12 cellular contexts compared by ENCODE assay signal in genomic region chr10:44382981-44383748, GRCh38. TPM values are rescaled to one million over a fixed set of nuclear protein-coding genes. Genes with fewer than 3 reads are reported as not detected.
DNase-seq lines count a peak whose midpoint lies in the region; ATAC-seq and TF ChIP-seq lines count a peak whose summit lies in the region.
"Had no signal": no experiment of that assay in that cellular context is flagged by ENCODE, and none has a peak within 500 bp of the region (broad histone marks: within the 10 kb centered on the region; RNA-seq: fewer than 3 reads in every experiment).

No MANE protein-coding gene starts in this region.

- ATAC-seq in GM23338 (no peak), right lobe of liver (no peak)
- ATAC-seq: CD8-positive, alpha-beta T cell; GM12878 had no signal

- H3K4me3 ChIP-seq in GM23338 (peak overlapping the region; percentile 85), choroid plexus epithelial cell (ENCODE audit: low read depth, low read length) (peak overlapping the region; percentile 58), right lobe of liver (peak overlapping the region; percentile 35 to 56 (median 47)), skeletal muscle tissue (ENCODE audit: low read length in 3 of 3) (peak overlapping the region; percentile 74 to 89 (median 86))
- H3K4me3 ChIP-seq: GM12878 had no signal

- H3K4me1 ChIP-seq in GM23338 (ENCODE audit: insufficient read depth) (peaks cover 36% of the 10 kb centered on the region), right lobe of liver (peaks cover 0 to 2% (median 0%) of the 10 kb centered on the region in 4 donors), skeletal muscle tissue (ENCODE audit: control insufficient read depth in 3 of 3, insufficient read depth in 3 of 3, low read length in 3 of 3) (peaks cover 54 to 64% (median 61%) of the 10 kb centered on the region in 3 donors)

- peak overlapping the region; percentile 95 for H3K27ac ChIP-seq in GM23338 (ENCODE audit: low read depth)
- H3K27ac ChIP-seq in right lobe of liver: peak overlapping the region in 1 of 3 donors; percentile 53
- H3K27ac ChIP-seq in skeletal muscle tissue (ENCODE audit: low read depth, low read length): peak overlapping the region; percentile 81
- H3K27ac ChIP-seq: epithelial cell of prostate, VCaP had no signal

- DNase-seq in GM23338 (ENCODE audit: low spot score) (peak; percentile 31), choroid plexus epithelial cell (ENCODE audit: low read depth) (no peak), right lobe of liver (no peak), NCI-H510A (lab: John Stamatoyannopoulos, UW) (no peak), cerebellar cortex (ENCODE audit: low spot score) (no peak)
- DNase-seq in T-helper 2 cell treated with Interferon-gamma antibody and Interleukin-4, amounts not matched to agents 5 μg/mL and 100 μg/mL, for 36 hours (ENCODE audit: low spot score): no peak
- no peak for DNase-seq in activated naive CD4-positive, alpha-beta T cell (lab: John Stamatoyannopoulos, UW)

- H3K9ac ChIP-seq in skeletal muscle tissue (ENCODE audit: low read depth in 1 of 3, low read length in 3 of 3): peak overlapping the region; percentile 81 to 93 (median 89)

- no peaks in the 10 kb centered on the region for H4K20me1 ChIP-seq in GM23338 (replicated peaks; ENCODE audit: insufficient read depth)

- peak overlapping the region; percentile 84 for H3K4me3 Mint-ChIP-seq in GM23338
- no peak overlapping the region for H3K4me3 Mint-ChIP-seq in T-helper 2 cell treated with Interferon-gamma antibody and Interleukin-4, amounts not matched to agents 5 μg/mL and 100 μg/mL, for 36 hours
- H3K4me3 Mint-ChIP-seq: CD8-positive, alpha-beta T cell had no signal

- H3K36me3 ChIP-seq in GM23338 (ENCODE audit: insufficient read depth) (peaks cover 15% of the 10 kb centered on the region; the same call in 1 of the 2 replicates), right lobe of liver (no peaks in the 10 kb centered on the region), skeletal muscle tissue (ENCODE audit: control insufficient read depth in 3 of 3, insufficient read depth in 3 of 3, low read length in 3 of 3) (peaks cover 12 to 19% (median 14%) of the 10 kb centered on the region in 3 donors)

- WGBS in right lobe of liver (ENCODE audit: insufficient coverage, low coverage, low lambda C conversion rate, missing lambda C conversion rate): 41% methylated on average over 6 of the region's 15 CpGs

- no peaks in the 10 kb centered on the region for H3K9me2 ChIP-seq in GM23338 (ENCODE audit: insufficient read depth)

- H3F3A ChIP-seq in GM23338 (replicated peaks; ENCODE audit: low read depth): peaks cover 6% of the 10 kb centered on the region; the same call in 1 of the 2 replicates

- H3K27me3 ChIP-seq in GM23338 (ENCODE audit: insufficient read depth): peaks cover 35% of the 10 kb centered on the region
- H3K27me3 ChIP-seq in right lobe of liver: no peaks in the 10 kb centered on the region
- H3K27me3 ChIP-seq in skeletal muscle tissue (ENCODE audit: control insufficient read depth in 3 of 3, insufficient read depth in 3 of 3, low read length in 3 of 3): no peaks in the 10 kb centered on the region

- H3K27me3 Mint-ChIP-seq in GM23338 (ENCODE audit: insufficient read depth, low read depth, poor library complexity): peaks cover 19% of the 10 kb centered on the region
- peaks cover 41% of the 10 kb centered on the region for H3K27me3 Mint-ChIP-seq in T-helper 2 cell treated with Interferon-gamma antibody and Interleukin-4, amounts not matched to agents 5 μg/mL and 100 μg/mL, for 36 hours (ENCODE audit: low read depth)

- TF ChIP-seq CTCF in GM23338 (conservative IDR thresholded peaks at IDR 0.05; ENCODE audit: low read depth in 2 of 2) (no peak), choroid plexus epithelial cell (conservative IDR thresholded peaks at IDR 0.05; ENCODE audit: low read depth, low read length) (no peak), right lobe of liver (IDR thresholded peaks at IDR 0.05) (no peak)

- H2AFZ ChIP-seq in GM23338: no peak overlapping the region

- no peak for TF ChIP-seq POLR2A in right lobe of liver (IDR thresholded peaks at IDR 0.05)

- H3K9me3 Mint-ChIP-seq in GM23338: peaks cover 3% of the 10 kb centered on the region; the same call in 2 of the 3 replicates
- H3K9me3 Mint-ChIP-seq in T-helper 2 cell treated with Interferon-gamma antibody and Interleukin-4, amounts not matched to agents 5 μg/mL and 100 μg/mL, for 36 hours: no peaks in the 10 kb centered on the region
- H3K9me3 Mint-ChIP-seq: CD8-positive, alpha-beta T cell had no signal

- H3K9me3 ChIP-seq in right lobe of liver (no peaks in the 10 kb centered on the region), skeletal muscle tissue (ENCODE audit: control insufficient read depth in 3 of 3, low read length in 3 of 3) (no peaks in the 10 kb centered on the region)

- H3K79me2 ChIP-seq in GM23338 (replicated peaks; ENCODE audit: insufficient read depth): peaks cover 62% of the 10 kb centered on the region

- peaks cover 58% of the 10 kb centered on the region for H3K4me1 Mint-ChIP-seq in GM23338
- no peaks in the 10 kb centered on the region for H3K4me1 Mint-ChIP-seq in T-helper 2 cell treated with Interferon-gamma antibody and Interleukin-4, amounts not matched to agents 5 μg/mL and 100 μg/mL, for 36 hours (ENCODE audit: low read depth)

- H3K4me2 ChIP-seq in GM23338: peak overlapping the region; percentile 96

- peaks cover 40% of the 10 kb centered on the region for H3K36me3 Mint-ChIP-seq in GM23338 (ENCODE audit: low read depth)
- H3K36me3 Mint-ChIP-seq in T-helper 2 cell treated with Interferon-gamma antibody and Interleukin-4, amounts not matched to agents 5 μg/mL and 100 μg/mL, for 36 hours (ENCODE audit: low read depth): no peaks in the 10 kb centered on the region
- H3K36me3 Mint-ChIP-seq: CD8-positive, alpha-beta T cell had no signal

- H3K27ac Mint-ChIP-seq in GM23338: peak overlapping the region; percentile 88
- no peak overlapping the region for H3K27ac Mint-ChIP-seq in T-helper 2 cell treated with Interferon-gamma antibody and Interleukin-4, amounts not matched to agents 5 μg/mL and 100 μg/mL, for 36 hours
- H3K27ac Mint-ChIP-seq: CD8-positive, alpha-beta T cell had no signal

- intact Hi-C loops in right lobe of liver (cut with DNase I): loop anchor here in 1 of 2 donors (10.0 kb wide), 2 partner anchors 472 to 708 kb away; no protein-coding TSS in a partner anchor

TF ChIP-seq in GM23338, 12 proteins besides CTCF, POLR2A, EP300 and RAD21 (continues in another document):
- TF ChIP-seq JUNB (IDR thresholded peaks at IDR 0.05; ENCODE audit: unreplicated experiment) (no peak), ETS1 (IDR thresholded peaks at IDR 0.05) (no peak), ZNF114 (CRISPR knock-in tag; IDR thresholded peaks at IDR 0.05) (no peak)

RNA-seq across cellular contexts. Expression of gene CXCL12, which starts 1.7 kb away (rescaled TPM):
- 47.3 and 53.8 TPM in 2 replicates for total RNA-seq in GM23338 (2014; rRNA removed; shearing (Covaris generic))
- polyA plus RNA-seq in GM23338 (2016; fragmentation: Nextera tagmentation; extraction: Ambion mirVana): 58.5 and 63.7 TPM in 2 replicates
- total RNA-seq in right lobe of liver: 100 to 1,000 TPM in 1 of 6 experiments, 10 to 100 TPM in 5; 17.5 to 116 (median 65.3) TPM
- total RNA-seq in skeletal muscle tissue: 83.5 TPM
- total RNA-seq: CD8-positive, alpha-beta T cell had no signal
